17 cellular contexts compared by ENCODE assay signal in genomic region chr6:11204987-11205386, GRCh38. TPM values are rescaled to one million over a fixed set of nuclear protein-coding genes. Genes with fewer than 3 reads are reported as not detected.
DNase-seq lines count a peak whose midpoint lies in the region; ATAC-seq and TF ChIP-seq lines count a peak whose summit lies in the region.
"Had no signal": no experiment of that assay in that cellular context is flagged by ENCODE, and none has a peak within 500 bp of the region (broad histone marks: within the 10 kb centered on the region; RNA-seq: fewer than 3 reads in every experiment).

No MANE protein-coding gene starts in this region.

- no peak for ATAC-seq in HG03097 (IDR thresholded peaks at IDR 0.05; ENCODE audit: low FRiP score, unreplicated experiment)
- ATAC-seq: GM12878 had no signal

- H3K36me3 ChIP-seq in ascending aorta (peaks cover 35 to 77% of the 10 kb centered on the region in 2 donors), subcutaneous abdominal adipose tissue (ENCODE audit: control insufficient read depth in 5 of 5, insufficient read depth in 5 of 5, low read length in 5 of 5) (peaks cover 10 to 53% (median 24%) of the 10 kb centered on the region in 5 donors)

- intact Hi-C loops in activated CD4-positive, alpha-beta T cell treated with anti-CD3 and anti-CD28 coated beads, Interleukin-2, amount 10 ng/mL, durations not matched to agents 24 days and 14 days (cut with micrococcal nuclease), result no loop called here
- intact Hi-C loops in ascending aorta (cut with DNase I), result loop anchor here (5.0 kb wide), 1 partner anchor 207 kb away; no protein-coding TSS in a partner anchor

- no peak for DNase-seq in activated CD4-positive, alpha-beta T cell treated with anti-CD3 and anti-CD28 coated beads, Interleukin-2, amount 10 ng/mL, durations not matched to agents 24 days and 14 days
- DNase-seq in activated CD4-positive, alpha-beta T cell treated with anti-CD3 and anti-CD28 coated beads for 48 hours, result no peak
- DNase-seq in ascending aorta (ENCODE audit: low spot score in 2 of 2) (peak in 1 of 2 donors; percentile 39), mesothelial cell of epicardium (ENCODE audit: low spot score in 2 of 2, unreplicated experiment in 2 of 2) (no peak), NK-92 (lab: John Stamatoyannopoulos, UW; ENCODE audit: unreplicated experiment) (no peak), NCI-H446 (lab: John Stamatoyannopoulos, UW) (no peak)
- DNase-seq: COR-L47, NCI-H187 treated with DMSO at 0.1 percent for 48 hours, NCI-H446 treated with DMSO at 0.1 percent for 48 hours, Peyer's patch had no signal

- H3K4me3 ChIP-seq in ascending aorta, result peak overlapping the region in 1 of 2 donors; percentile 12
- H3K4me3 ChIP-seq in subcutaneous abdominal adipose tissue (ENCODE audit: low read depth in 1 of 5, low read length in 5 of 5), result no peak overlapping the region
- H3K4me3 ChIP-seq: GM12878, HAP-1, Peyer's patch had no signal

- H3K9ac ChIP-seq in subcutaneous abdominal adipose tissue (ENCODE audit: low read length in 5 of 5), result no peak overlapping the region

- H3K27me3 ChIP-seq in ascending aorta (no peaks in the 10 kb centered on the region), subcutaneous abdominal adipose tissue (ENCODE audit: control insufficient read depth in 5 of 5, insufficient read depth in 4 of 5, low read length in 5 of 5) (no peaks in the 10 kb centered on the region)
- H3K27me3 ChIP-seq: Peyer's patch had no signal

- peaks cover 70% of the 10 kb centered on the region for H3K36me3 Mint-ChIP-seq in activated CD4-positive, alpha-beta T cell treated with anti-CD3 and anti-CD28 coated beads, Interleukin-2, amount 10 ng/mL, durations not matched to agents 24 days and 14 days (ENCODE audit: low read depth)
- peaks cover 13% of the 10 kb centered on the region for H3K36me3 Mint-ChIP-seq in mesothelial cell of epicardium

- no peaks in the 10 kb centered on the region for H3K9me3 ChIP-seq in ascending aorta
- no peaks in the 10 kb centered on the region for H3K9me3 ChIP-seq in subcutaneous abdominal adipose tissue (ENCODE audit: control insufficient read depth in 5 of 5, low read length in 5 of 5)
- H3K9me3 ChIP-seq: HAP-1, Peyer's patch had no signal

- no peak overlapping the region for H3K4me3 Mint-ChIP-seq in activated CD4-positive, alpha-beta T cell treated with anti-CD3 and anti-CD28 coated beads, Interleukin-2, amount 10 ng/mL, durations not matched to agents 24 days and 14 days
- H3K4me3 Mint-ChIP-seq in mesothelial cell of epicardium, result no peak overlapping the region
- H3K4me3 Mint-ChIP-seq: IgD-negative memory B cell had no signal

- peaks cover 65% of the 10 kb centered on the region for H3K4me1 Mint-ChIP-seq in activated CD4-positive, alpha-beta T cell treated with anti-CD3 and anti-CD28 coated beads, Interleukin-2, amount 10 ng/mL, durations not matched to agents 24 days and 14 days
- H3K4me1 Mint-ChIP-seq in mesothelial cell of epicardium, result peaks cover 36% of the 10 kb centered on the region

- no peak for TF ChIP-seq CTCF in ascending aorta (IDR thresholded peaks at IDR 0.05)
- TF ChIP-seq CTCF in mesothelial cell of epicardium (IDR thresholded peaks at IDR 0.05; ENCODE audit: unreplicated experiment), result no peak

- H3K27ac ChIP-seq in ascending aorta (peak overlapping the region; percentile 91 to 94), subcutaneous abdominal adipose tissue (ENCODE audit: low read depth, low read length) (peak overlapping the region; percentile 52)
- H3K27ac ChIP-seq: 22Rv1, C4-2B, Peyer's patch had no signal

- peak overlapping the region; percentile 20 for H3K27ac Mint-ChIP-seq in activated CD4-positive, alpha-beta T cell treated with anti-CD3 and anti-CD28 coated beads, Interleukin-2, amount 10 ng/mL, durations not matched to agents 24 days and 14 days
- H3K27ac Mint-ChIP-seq in mesothelial cell of epicardium, result peak overlapping the region; percentile 59

- H3K27me3 Mint-ChIP-seq in activated CD4-positive, alpha-beta T cell treated with anti-CD3 and anti-CD28 coated beads, Interleukin-2, amount 10 ng/mL, durations not matched to agents 24 days and 14 days, result no peaks in the 10 kb centered on the region
- no peaks in the 10 kb centered on the region for H3K27me3 Mint-ChIP-seq in mesothelial cell of epicardium (ENCODE audit: low read depth)
- H3K27me3 Mint-ChIP-seq: IgD-negative memory B cell had no signal

- H3K9me3 Mint-ChIP-seq in activated CD4-positive, alpha-beta T cell treated with anti-CD3 and anti-CD28 coated beads, Interleukin-2, amount 10 ng/mL, durations not matched to agents 24 days and 14 days, result no peaks in the 10 kb centered on the region
- no peaks in the 10 kb centered on the region for H3K9me3 Mint-ChIP-seq in mesothelial cell of epicardium
- H3K9me3 Mint-ChIP-seq: IgD-negative memory B cell had no signal

- H3K4me1 ChIP-seq in ascending aorta (peaks cover 27 to 89% of the 10 kb centered on the region in 2 donors), subcutaneous abdominal adipose tissue (ENCODE audit: control insufficient read depth in 5 of 5, insufficient read depth in 5 of 5, low read length in 5 of 5) (peaks cover 7 to 71% (median 38%) of the 10 kb centered on the region in 5 donors)

RNA-seq across cellular contexts. Expression of gene NEDD9, which starts 27.5 kb away (rescaled TPM):
- 31.9 and 36.9 TPM in 2 replicates for total RNA-seq in activated CD4-positive, alpha-beta T cell treated with anti-CD3 and anti-CD28 coated beads, Interleukin-2, amount 10 ng/mL, durations not matched to agents 24 days and 14 days
- total RNA-seq in ascending aorta (150 TPM), mesothelial cell of epicardium (25.5 to 28.6 TPM (median 27.4 TPM) in 3 replicates)
